Comparison of ENCODE assay signal across 8 cellular contexts in the genomic region with DNA sequence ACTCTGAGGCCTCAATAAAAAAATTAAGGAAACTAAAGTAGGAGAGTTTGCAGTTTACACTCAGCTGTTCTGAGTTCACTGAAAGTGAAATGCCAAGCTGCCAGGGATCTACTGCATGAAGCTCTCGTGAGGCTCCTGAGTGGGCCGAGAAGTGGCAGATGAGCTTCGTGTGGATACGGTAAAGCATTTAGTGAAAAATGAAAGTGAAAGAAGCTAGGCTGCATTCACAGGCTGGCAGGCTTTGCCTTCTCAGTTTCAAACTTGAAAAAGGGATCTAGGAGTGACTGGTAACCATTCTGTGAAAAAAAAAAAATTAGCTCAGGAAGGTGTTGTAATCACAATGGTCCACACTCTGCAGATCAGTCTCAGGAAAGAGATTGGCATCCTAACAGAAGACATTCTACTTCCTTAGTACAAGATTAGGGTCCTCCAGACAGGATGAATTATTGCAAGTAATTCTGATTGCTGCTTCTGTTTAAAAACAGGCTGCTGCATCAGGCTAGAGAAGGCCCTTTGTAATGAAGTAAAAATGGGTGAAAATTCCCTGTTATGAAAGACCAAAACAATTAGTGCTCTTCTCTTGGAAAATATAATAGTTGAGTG.
DNase-seq lines count a peak whose midpoint lies in the region; ATAC-seq and TF ChIP-seq lines count a peak whose summit lies in the region.

No MANE protein-coding gene starts in this region.

- peaks cover 0 to 4% of the 10 kb centered on the region in 2 donors for H3K27me3 ChIP-seq in right lobe of liver

- H3K4me3 Mint-ChIP-seq in brain, result peak overlapping the region in 4 of 5 experiments; percentile 34 to 86 (median 65)

- H3K27me3 Mint-ChIP-seq in brain, result no peaks in the 10 kb centered on the region

- peak overlapping the region; percentile 52 to 99 (median 82) for H3K27ac Mint-ChIP-seq in brain

- no peaks in the 10 kb centered on the region for H3K9me3 ChIP-seq in right lobe of liver

- peak; percentile 60 for DNase-seq in ELR (ENCODE audit: low read depth)
- DNase-seq in Jurkat, Clone E6-1 (ENCODE audit: low read depth, low spot score), result peak; percentile 66
- DNase-seq in T-helper 9 cell, result peak; percentile 7
- DNase-seq in right lobe of liver, result peak; percentile 25 to 57 (median 53)
- peak; percentile 0 to 7 (median 3) for DNase-seq in stimulated activated CD4-positive, alpha-beta T cell treated with anti-CD3 and anti-CD28 coated beads, TNF-alpha, amount 100 ng/mL, for 4 hours (ENCODE audit: low read depth in 3 of 3)
- DNase-seq in iPS-NIHi11 (ENCODE audit: low spot score), result no peak

- no peaks in the 10 kb centered on the region for H3K36me3 ChIP-seq in right lobe of liver

- ATAC-seq in GM21528 (IDR thresholded peaks at IDR 0.05; ENCODE audit: low FRiP score, unreplicated experiment) (peak; percentile 99), right lobe of liver (peak; percentile 97 to 99 (median 98))

- H3K4me1 ChIP-seq in right lobe of liver, result peaks cover 0 to 5% (median 2%) of the 10 kb centered on the region in 4 donors

- H3K4me3 ChIP-seq in Jurkat, Clone E6-1 (ENCODE audit: low read length), result peak overlapping the region; percentile 17
- peak overlapping the region; percentile 15 to 28 (median 23) for H3K4me3 ChIP-seq in right lobe of liver

- WGBS in right lobe of liver (ENCODE audit: insufficient coverage, low coverage, low lambda C conversion rate, missing lambda C conversion rate), result 0% methylated on average over 4 of the region's 4 CpGs

- no peaks in the 10 kb centered on the region for H3K36me3 Mint-ChIP-seq in brain

- peaks cover 14% of the 10 kb centered on the region for H3K4me1 Mint-ChIP-seq in brain

- no peak for TF ChIP-seq CTCF in brain (conservative IDR thresholded peaks at IDR 0.05)
- no peak for TF ChIP-seq CTCF in right lobe of liver (IDR thresholded peaks at IDR 0.05)

- TF ChIP-seq POLR2A in right lobe of liver (IDR thresholded peaks at IDR 0.05), result no peak

- H3K9me3 Mint-ChIP-seq in brain, result peaks cover 0 to 6% (median 0%) of the 10 kb centered on the region in 5 experiments

- intact Hi-C loops in right lobe of liver (cut with DNase I), result no loop called here

- H3K27ac ChIP-seq in right lobe of liver, result peak overlapping the region in 2 of 3 donors; percentile 13 to 40
